8 cellular contexts compared by ENCODE assay signal in genomic region chr20:44187054-44187762, GRCh38. TPM values are rescaled to one million over a fixed set of nuclear protein-coding genes. Genes with fewer than 3 reads are reported as not detected.
DNase-seq lines count a peak whose midpoint lies in the region; ATAC-seq and TF ChIP-seq lines count a peak whose summit lies in the region.

JPH2 (minus strand) TSS chr20:44187188; CDS start chr20:44186705, 483 bp downstream.

- H3K9me3 Mint-ChIP-seq in progenitor cell of endocrine pancreas (ENCODE audit: low read depth) = no peaks in the 10 kb centered on the region

- peaks cover 4% of the 10 kb centered on the region for H3K27me3 ChIP-seq in H7 (ENCODE audit: control insufficient read depth, insufficient read depth, low read length)
- no peaks in the 10 kb centered on the region for H3K27me3 ChIP-seq in cardiac muscle cell

- ATAC-seq in GM19395 (IDR thresholded peaks at IDR 0.05; ENCODE audit: unreplicated experiment) (no peak), GM21825 (IDR thresholded peaks at IDR 0.05; ENCODE audit: unreplicated experiment) (no peak)

- no peak for TF ChIP-seq CTCF in VCaP (conservative IDR thresholded peaks at IDR 0.05)
- TF ChIP-seq CTCF in cardiac muscle cell (IDR thresholded peaks at IDR 0.05; ENCODE audit: low read depth, low read length) = no peak
- TF ChIP-seq CTCF in progenitor cell of endocrine pancreas (IDR thresholded peaks at IDR 0.05; ENCODE audit: unreplicated experiment) = no peak

- peak within 1 kb of the TSS; percentile 62 for H3K4me3 Mint-ChIP-seq in progenitor cell of endocrine pancreas (ENCODE audit: low read depth)

- H3K36me3 ChIP-seq in H7 (replicated peaks; ENCODE audit: control insufficient read depth, insufficient read depth, low read length) (no peaks in the 10 kb centered on the region), cardiac muscle cell (no peaks in the 10 kb centered on the region)

- H3K27me3 Mint-ChIP-seq in progenitor cell of endocrine pancreas = peaks cover 21% of the 10 kb centered on the region

- peaks cover 11% of the 10 kb centered on the region for H3K4me1 Mint-ChIP-seq in progenitor cell of endocrine pancreas (ENCODE audit: low read depth)

- H3K4me3 ChIP-seq in H7 (ENCODE audit: insufficient read depth, low read depth, low read length) (peak within 1 kb of the TSS; percentile 41), cardiac muscle cell (peak within 1 kb of the TSS; percentile 95)

- H3K4me1 ChIP-seq in cardiac muscle cell (ENCODE audit: low read depth) = peaks cover 53% of the 10 kb centered on the region

- DNase-seq in H7 (peak; percentile 87), cardiac muscle cell (ENCODE audit: low read depth in 1 of 2, low spot score in 1 of 2) (peak; percentile 55 to 94), progenitor cell of endocrine pancreas (ENCODE audit: low spot score, unreplicated experiment) (no peak), SKM-1 (lab: John Stamatoyannopoulos, UW; ENCODE audit: unreplicated experiment) (no peak)
- DNase-seq in activated naive CD4-positive, alpha-beta T cell treated with Interleukin-2 at 50 U/mL for 16 hours = no peak

- H3K27ac ChIP-seq in VCaP (peak within 1 kb of the TSS; percentile 7), cardiac muscle cell (peak within 1 kb of the TSS; percentile 100)

- no peaks in the 10 kb centered on the region for H3K9me3 ChIP-seq in cardiac muscle cell (ENCODE audit: low read depth)

- H3K36me3 Mint-ChIP-seq in progenitor cell of endocrine pancreas (ENCODE audit: insufficient read depth) = no peaks in the 10 kb centered on the region

- H3K27ac Mint-ChIP-seq in progenitor cell of endocrine pancreas = no peak within 1 kb of the TSS

RNA-seq across cellular contexts. Expression of gene JPH2, which starts in this region (rescaled TPM):
- 0.67 and 0.69 TPM in 2 replicates for total RNA-seq in H7 (2014; rRNA removed; shearing (Covaris generic))
- total RNA-seq in cardiac muscle cell (154 and 205 TPM in 2 replicates), progenitor cell of endocrine pancreas (0.12 and 0.24 TPM in 2 replicates)
- polyA plus RNA-seq in cardiac muscle cell = 97.2 and 142 TPM in 2 replicates

Comparison
In these comparisons a context has a peak if more than half of its experiments do, and no peak if none do; other contexts are left out.
1. RNA of gene JPH2 (total RNA-seq): 154 to 205 TPM in cardiac muscle cell; 0.67 to 0.69 TPM in H7 and 0.12 to 0.24 TPM in progenitor cell of endocrine pancreas; every median in the first group is over 10 times any median in the second.
2. Peak in DNase-seq and H3K4me3 ChIP-seq in H7; RNA of the gene not detected or under 1 TPM.
3. DNase-seq: peak in cardiac muscle cell (2 of 2); none in progenitor cell of endocrine pancreas (single experiment), SKM-1 (single experiment) and activated naive CD4-positive, alpha-beta T cell treated with Interleukin-2 at 50 U/mL for 16 hours (single experiment).